In genomic region chr11:46389450-46390330, GRCh38 we compare ENCODE assay signal across 8 cellular contexts. TPM values are rescaled to one million over a fixed set of nuclear protein-coding genes. Genes with fewer than 3 reads are reported as not detected.
A peak's percentile ranks its signal among the peaks of the same experiment; 100 is the strongest.
DNase-seq lines count a peak whose midpoint lies in the region; ATAC-seq and TF ChIP-seq lines count a peak whose summit lies in the region.

No MANE protein-coding gene starts in this region.

- no peak overlapping the region for H3K4ac ChIP-seq in H9 (ENCODE audit: low read depth, low read length)

- H3K9me3 ChIP-seq in ES-I3 (ENCODE audit: control insufficient read depth, insufficient read depth, low read length) (no peaks in the 10 kb centered on the region; the same call in 1 of the 2 replicates), H9 (ENCODE audit: control insufficient read depth, low read depth, low read length) (no peaks in the 10 kb centered on the region), WERI-Rb-1 (ENCODE audit: severe bottlenecking) (no peaks in the 10 kb centered on the region), lung (ENCODE audit: control insufficient read depth in 2 of 2, insufficient read depth in 1 of 2, low read length in 1 of 2) (no peaks in the 10 kb centered on the region)

- H2BK120ac ChIP-seq in H9 (ENCODE audit: low read depth, low read length, poor library complexity, severe bottlenecking): no peak overlapping the region

- H3K14ac ChIP-seq in H9 (ENCODE audit: insufficient read depth, low read length): no peak overlapping the region

- H3K9ac ChIP-seq in ES-I3 (ENCODE audit: low read depth, low read length): peak overlapping the region; percentile 65; the same call in 1 of the 2 replicates
- H3K9ac ChIP-seq in H9 (ENCODE audit: extremely low read depth, insufficient read length, low read length): no peak overlapping the region

- peaks cover 31 to 43% of the 10 kb centered on the region in 2 experiments for H3K4me1 Mint-ChIP-seq in H9

- H4K91ac ChIP-seq in H9 (ENCODE audit: insufficient read length, low read depth, low read length): no peak overlapping the region

- H3K36me3 ChIP-seq in ES-I3 (ENCODE audit: insufficient read depth, low read length) (no peaks in the 10 kb centered on the region), WERI-Rb-1 (no peaks in the 10 kb centered on the region; the same call in 1 of the 2 replicates), lung (ENCODE audit: control insufficient read depth in 2 of 2, insufficient read depth in 2 of 2, low read length in 2 of 2) (no peaks in the 10 kb centered on the region)

- H4K20me1 ChIP-seq in H9 (ENCODE audit: control insufficient read depth, insufficient read depth, insufficient read length): no peaks in the 10 kb centered on the region

- H3K4me3 Mint-ChIP-seq in H9: peak overlapping the region; percentile 56 to 78

- no peak overlapping the region for H2BK12ac ChIP-seq in H9 (ENCODE audit: insufficient read length, low read depth, low read length)

- H2BK20ac ChIP-seq in H9 (ENCODE audit: low read depth, low read length, poor library complexity, severe bottlenecking): no peak overlapping the region

- ATAC-seq in lung (ENCODE audit: insufficient read depth, low FRiP score): peak; percentile 48
- no peak for ATAC-seq in GM21367 (IDR thresholded peaks at IDR 0.05; ENCODE audit: unreplicated experiment)

- no peaks in the 10 kb centered on the region for H3K36me3 Mint-ChIP-seq in H9 (ENCODE audit: insufficient read depth in 1 of 3, low read depth in 3 of 3)

- DNase-seq in H9: peak; percentile 88
- DNase-seq in NCI-H2029 (lab: John Stamatoyannopoulos, UW): peak; percentile 53
- DNase-seq in WERI-Rb-1: peak; percentile 85
- peak; percentile 93 for DNase-seq in ecto neural progenitor cell (ENCODE audit: low spot score)
- DNase-seq in lung (ENCODE audit: low spot score): peak; percentile 63
- DNase-seq in stimulated activated CD8-positive, alpha-beta memory T cell treated with anti-CD3 and anti-CD28 coated beads, Interleukin-4, amount 100 ng/mL, for 48 hours: peak; percentile 82

- no peak overlapping the region for H4K5ac ChIP-seq in H9 (ENCODE audit: insufficient read length, low read depth, low read length)

- no peaks in the 10 kb centered on the region for H3K9me3 Mint-ChIP-seq in H9

- H2BK15ac ChIP-seq in H9 (ENCODE audit: low read depth, low read length): no peak overlapping the region

- no CpG with 5 or more reads among the region's 80 CpGs for WGBS in H9 (ENCODE audit: extremely low coverage, insufficient read length, low lambda C conversion rate)
- WGBS in lung, 2 donors: 2% methylated on average over 77 to 80 of the region's 80 CpGs

- H3K23ac ChIP-seq in H9 (ENCODE audit: insufficient read length, low read depth, low read length): no peak overlapping the region

- H3K27me3 Mint-ChIP-seq in H9 (ENCODE audit: low read depth): peaks cover 84% of the 10 kb centered on the region

- no peaks in the 10 kb centered on the region for H3K79me2 ChIP-seq in H9 (ENCODE audit: insufficient read depth, low read length)

- TF ChIP-seq CTCF in H9 (conservative IDR thresholded peaks at IDR 0.05) (peak; percentile 94), WERI-Rb-1 (IDR thresholded peaks at IDR 0.05; ENCODE audit: low read depth, low read length) (peak; percentile 84), lung (IDR thresholded peaks at IDR 0.05; ENCODE audit: control extremely low read depth, extremely low read depth) (peak; percentile 59)

- H3K27ac ChIP-seq in H9 (ENCODE audit: insufficient read length, low read depth, low read length) (no peak overlapping the region), WERI-Rb-1 (0 out of 2 replicates have a peak overlapping the region, but pooled peaks have one; percentile 28), lung (ENCODE audit: low read depth in 1 of 2, low read length in 1 of 2) (no peak overlapping the region)

- no peaks in the 10 kb centered on the region for H3K79me1 ChIP-seq in H9 (ENCODE audit: insufficient read depth, low read depth, low read length, poor library complexity, severe bottlenecking)

- H3K4me3 ChIP-seq in WERI-Rb-1 (ENCODE audit: low read depth, low read length): peak overlapping the region; percentile 59
- no peak overlapping the region for H3K4me3 ChIP-seq in lung

- H3K27ac Mint-ChIP-seq in H9: no peak overlapping the region

- peaks cover 15% of the 10 kb centered on the region; the same call in 1 of the 2 replicates for H3K4me1 ChIP-seq in ES-I3 (ENCODE audit: insufficient read depth, low read length)
- peaks cover 3% of the 10 kb centered on the region; the same call in 1 of the 2 replicates for H3K4me1 ChIP-seq in H9 (ENCODE audit: insufficient read depth, low read length)
- peaks cover 0 to 18% of the 10 kb centered on the region in 2 donors for H3K4me1 ChIP-seq in lung (ENCODE audit: control insufficient read depth in 2 of 2, insufficient read depth in 2 of 2, low read length in 2 of 2)

- H2AFZ ChIP-seq in H9 (ENCODE audit: low read length): no peak overlapping the region

- H3K27me3 ChIP-seq in H9 (ENCODE audit: insufficient read depth, low read length) (peaks cover 20% of the 10 kb centered on the region; the same call in 1 of the 2 replicates), WERI-Rb-1 (ENCODE audit: insufficient read depth, low read depth, severe bottlenecking) (peaks cover 8% of the 10 kb centered on the region), lung (ENCODE audit: control insufficient read depth, insufficient read depth) (no peaks in the 10 kb centered on the region)

- H2AK5ac ChIP-seq in H9 (ENCODE audit: insufficient read length, low read length): no peak overlapping the region

- peaks cover 15% of the 10 kb centered on the region for H3K23me2 ChIP-seq in H9 (ENCODE audit: insufficient read length, low read depth, low read length, poor library complexity, severe bottlenecking)

- no peak overlapping the region for H3K56ac ChIP-seq in H9 (ENCODE audit: insufficient read length, low read depth, low read length)

- H2BK5ac ChIP-seq in H9 (ENCODE audit: insufficient read length, low read length): no peak overlapping the region

- H3K18ac ChIP-seq in H9 (ENCODE audit: insufficient read length, low read depth, low read length): no peak overlapping the region

- no peak overlapping the region for H3T11ph ChIP-seq in H9 (ENCODE audit: low read length)

- no peak overlapping the region for H4K8ac ChIP-seq in H9 (replicated peaks; ENCODE audit: insufficient read length, low read depth, low read length)

- H3K4me2 ChIP-seq in H9 (ENCODE audit: insufficient read depth, insufficient read length, low read length): peak overlapping the region; percentile 86

RNA-seq across cellular contexts. Expression of gene CHRM4, which starts 1.9 kb away (rescaled TPM):
- total RNA-seq in H9 (2021): 1.0 and 1.1 TPM in 2 replicates
- under 1 TPM in 1 of 2 donors, not detected in 1; 0.28 TPM for total RNA-seq in lung
- under 1 TPM; 0.05 to 0.10 TPM for polyA plus RNA-seq in lung

RNA-seq across cellular contexts. Expression of gene MDK, which starts 8.2 kb away (rescaled TPM):
- total RNA-seq in H9 (2021) (392 and 407 TPM in 2 replicates), lung (100 to 1,000 TPM in 1 of 2 donors, 10 to 100 TPM in 1; 52.1 to 134 TPM)
- polyA plus RNA-seq in lung: 10 to 100 TPM; 26.9 to 30.9 TPM

RNA-seq across cellular contexts. Expression of gene DGKZ, which starts 42.4 kb away (rescaled TPM):
- 68.8 and 68.9 TPM in 2 replicates for total RNA-seq in H9 (2021)
- 10 to 100 TPM; 33.3 to 63.2 TPM for total RNA-seq in lung
- 10 to 100 TPM; 42.2 to 46.0 TPM for polyA plus RNA-seq in lung
